Comparison of ENCODE assay signal across 12 cellular contexts in genomic region chr3:114498779-114499370, GRCh38.
DNase-seq lines count a peak whose midpoint lies in the region; ATAC-seq and TF ChIP-seq lines count a peak whose summit lies in the region.
"Had no signal": no experiment of that assay in that cellular context is flagged by ENCODE, and none has a peak within 500 bp of the region (broad histone marks: within the 10 kb centered on the region; RNA-seq: fewer than 3 reads in every experiment).

No MANE protein-coding gene starts in this region.

- peaks cover 25% of the 10 kb centered on the region for H3K4me1 Mint-ChIP-seq in neural crest cell

- no peak overlapping the region for H3K4me3 ChIP-seq in mammary epithelial cell (replicated peaks in 1 of 3; ENCODE audit: insufficient read depth in 1 of 3, low read depth in 2 of 3, low read length in 3 of 3)

- in situ Hi-C loops in mammary epithelial cell (cut with MboI; ENCODE audit: low sequenced_read_pairs in 2 of 2) = no loop called here

- no peaks in the 10 kb centered on the region for H3K36me3 ChIP-seq in mammary epithelial cell (ENCODE audit: insufficient read depth, low read length)

- H3K36me3 Mint-ChIP-seq in neural crest cell (ENCODE audit: low read depth) = no peaks in the 10 kb centered on the region

- no peak for ATAC-seq in HG02973 (IDR thresholded peaks at IDR 0.05; ENCODE audit: unreplicated experiment)
- no peak for ATAC-seq in omental fat pad (ENCODE audit: low FRiP score)
- ATAC-seq in GM21723 (IDR thresholded peaks at IDR 0.05; ENCODE audit: unreplicated experiment) = no peak

- DNase-seq in Daoy (ENCODE audit: low read depth) (peak; percentile 94), NCI-H146 (lab: John Stamatoyannopoulos, UW) (peak; percentile 85), mammary epithelial cell (peak; percentile 93), neural crest cell (ENCODE audit: low read depth, low spot score) (no peak), omental fat pad (ENCODE audit: low spot score) (no peak)
- no peak for DNase-seq in activated naive CD4-positive, alpha-beta T cell treated with anti-CD3 and anti-CD28 coated beads, Interleukin-2, amount 50 U/mL, for 16 hours
- DNase-seq: activated CD4-positive, alpha-beta memory T cell treated with anti-CD3 and anti-CD28 coated beads, Interleukin-2, amount 10 ng/mL, durations not matched to agents 7 days and 5 days; effector CD4-positive, alpha-beta T cell; GOT3; NCI-H1092 had no signal

- H3K9me3 ChIP-seq in mammary epithelial cell (replicated peaks; ENCODE audit: insufficient read depth, low read length) = no peaks in the 10 kb centered on the region

- H3K9ac ChIP-seq in mammary epithelial cell (ENCODE audit: insufficient read depth, low read length) = peak overlapping the region; percentile 28

- H4K20me1 ChIP-seq in mammary epithelial cell (ENCODE audit: insufficient read depth, low read length) = no peaks in the 10 kb centered on the region

- no peaks in the 10 kb centered on the region for H3K9me3 Mint-ChIP-seq in neural crest cell
- H3K9me3 Mint-ChIP-seq: activated CD4-positive, alpha-beta memory T cell treated with anti-CD3 and anti-CD28 coated beads, Interleukin-2, amount 10 ng/mL, durations not matched to agents 7 days and 5 days had no signal

- intact Hi-C loops in mammary epithelial cell (cut with micrococcal nuclease) = no loop called here

- H3K27ac Mint-ChIP-seq in neural crest cell (ENCODE audit: unreplicated experiment) = peak overlapping the region; percentile 44
- H3K27ac Mint-ChIP-seq: activated CD4-positive, alpha-beta memory T cell treated with anti-CD3 and anti-CD28 coated beads, Interleukin-2, amount 10 ng/mL, durations not matched to agents 7 days and 5 days had no signal

- peak overlapping the region; percentile 23 for H2AFZ ChIP-seq in mammary epithelial cell (ENCODE audit: low read depth, low read length)

- dilution Hi-C loops in mammary epithelial cell (cut with HindIII; ENCODE audit: low sequenced_read_pairs) = no loop called here

- no peak overlapping the region for H3K4me3 Mint-ChIP-seq in neural crest cell
- H3K4me3 Mint-ChIP-seq: activated CD4-positive, alpha-beta memory T cell treated with anti-CD3 and anti-CD28 coated beads, Interleukin-2, amount 10 ng/mL, durations not matched to agents 7 days and 5 days had no signal

- no TSS peak for BruUV-seq in mammary epithelial cell (replicated peaks; lab: Mats Ljungman, UMichigan)

- no peaks in the 10 kb centered on the region for H3K27me3 Mint-ChIP-seq in neural crest cell (ENCODE audit: low read depth)

- TF ChIP-seq CTCF in mammary epithelial cell (conservative IDR thresholded peaks at IDR 0.05 in 1 of 2, IDR thresholded peaks at IDR 0.05 in 1 of 2; ENCODE audit: extremely low read depth in 1 of 2, insufficient read depth in 1 of 2, low read depth in 1 of 2, low read length in 2 of 2) (no peak), neural crest cell (conservative IDR thresholded peaks at IDR 0.05) (no peak), omental fat pad (IDR thresholded peaks at IDR 0.05) (no peak)

- CTCF ChIA-PET in mammary epithelial cell (lab: Charles Lee; ENCODE audit: low non-redundant PET) = no interaction called here

- 24% methylated on average over 4 of the region's 6 CpGs for WGBS in mammary epithelial cell (ENCODE audit: low coverage, missing lambda C conversion rate)

- peaks cover 42% of the 10 kb centered on the region for H3K4me1 ChIP-seq in mammary epithelial cell (ENCODE audit: insufficient read depth, low read length)

- H3K27me3 ChIP-seq in mammary epithelial cell (ENCODE audit: insufficient read depth, low read length) = no peaks in the 10 kb centered on the region

- H3K79me2 ChIP-seq in mammary epithelial cell (ENCODE audit: insufficient read depth, low read length) = no peaks in the 10 kb centered on the region

- peak overlapping the region; percentile 6 for H3K4me2 ChIP-seq in mammary epithelial cell (ENCODE audit: insufficient read depth, low read depth, low read length)

- H3K27ac ChIP-seq in mammary epithelial cell (ENCODE audit: insufficient read depth, low read depth, low read length) = peak overlapping the region; percentile 62

Comparison
In these comparisons a context has a peak if more than half of its experiments do, and no peak if none do; other contexts are left out.
1. DNase-seq: peak in Daoy (single experiment), NCI-H146 (single experiment) and mammary epithelial cell (single experiment); none in neural crest cell (single experiment), activated naive CD4-positive, alpha-beta T cell treated with anti-CD3 and anti-CD28 coated beads, Interleukin-2, amount 50 U/mL, for 16 hours (single experiment) and omental fat pad (single experiment).